Comparison of ENCODE assay signal across 22 cellular contexts in the genomic region with DNA sequence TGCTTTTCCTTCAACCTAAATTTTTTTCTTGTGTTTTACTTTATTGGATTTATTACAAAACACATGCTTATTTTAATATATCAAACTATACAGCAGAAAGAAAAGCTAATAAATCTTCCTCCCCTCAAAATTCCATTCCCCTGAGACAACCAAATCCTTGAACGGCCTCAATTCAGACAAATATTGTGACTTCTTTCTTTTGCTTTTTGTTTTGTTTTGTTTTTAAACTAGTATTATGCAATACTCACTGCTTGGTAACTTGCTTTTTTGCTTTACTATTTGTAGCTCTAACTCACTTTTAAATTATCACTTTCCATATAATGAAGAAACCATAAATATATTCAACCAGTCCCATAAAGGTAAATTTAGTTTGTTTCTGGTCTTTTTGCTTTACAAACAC. TPM values are rescaled to one million over a fixed set of nuclear protein-coding genes. Genes with fewer than 3 reads are reported as not detected.
DNase-seq lines count a peak whose midpoint lies in the region; ATAC-seq, FAIRE-seq and TF ChIP-seq lines count a peak whose summit lies in the region.
"Had no signal": no experiment of that assay in that cellular context is flagged by ENCODE, and none has a peak within 500 bp of the region (broad histone marks: within the 10 kb centered on the region; RNA-seq: fewer than 3 reads in every experiment).

No MANE protein-coding gene starts in this region.

- peaks cover 22% of the 10 kb centered on the region for H3K4me1 Mint-ChIP-seq in mesothelial cell of epicardium
- H3K4me1 Mint-ChIP-seq: endodermal cell, nephron progenitor cell had no signal

- intact Hi-C loops in lower lobe of right lung (cut with DNase I): no loop called here

- ATAC-seq in GM19455 (IDR thresholded peaks at IDR 0.05; ENCODE audit: unreplicated experiment) (no peak), GM18519 (IDR thresholded peaks at IDR 0.05; ENCODE audit: low FRiP score, unreplicated experiment) (no peak), lower lobe of right lung (no peak)

- 33% methylated on average over 1 of the region's 1 CpG for WGBS in SK-N-SH (ENCODE audit: low lambda C conversion rate)
- WGBS in H1 (ENCODE audit: extremely low coverage in 1 of 2, insufficient coverage in 1 of 2, insufficient read length in 1 of 2, insufficient replicate concordance in 2 of 2, low coverage in 1 of 2, low lambda C conversion rate in 2 of 2, missing lambda C conversion rate in 1 of 2), 2 experiments: 100% methylated on average over 1 of the region's 1 CpG; no CpG with 5 or more reads in 1 of the 2 experiments

- no peaks in the 10 kb centered on the region for H3K27me3 ChIP-seq in SK-N-SH (ENCODE audit: insufficient read depth)
- no peaks in the 10 kb centered on the region for H3K27me3 ChIP-seq in H1 (replicated peaks in 1 of 4; ENCODE audit: control insufficient read depth in 3 of 4, extremely low read depth in 1 of 4, insufficient read depth in 3 of 4, low read length in 3 of 4)
- no peaks in the 10 kb centered on the region for H3K27me3 ChIP-seq in lower lobe of right lung (ENCODE audit: low read depth)

- H4K8ac ChIP-seq in H1 (ENCODE audit: extremely low read depth, insufficient read depth, low read length): no peak overlapping the region

- no peak overlapping the region for H3K27ac ChIP-seq in SK-N-SH (ENCODE audit: low read depth in 2 of 2, low read length in 1 of 2)
- H3K27ac ChIP-seq in H1 (ENCODE audit: low read depth, low read length): no peak overlapping the region
- no peak overlapping the region for H3K27ac ChIP-seq in lower lobe of right lung
- H3K27ac ChIP-seq: GM23248 had no signal

- H3K9me2 ChIP-seq in SK-N-SH: no peaks in the 10 kb centered on the region

- POLR2A ChIA-PET in SK-N-SH (lab: Yijun Ruan, JAX): no interaction called here
- POLR2A ChIA-PET in H1 (lab: Charles Lee; ENCODE audit: partially characterized antibody): no interaction called here

- H3K14ac ChIP-seq in H1 (ENCODE audit: insufficient read length): no peak overlapping the region

- H3K56ac ChIP-seq in H1 (replicated peaks; ENCODE audit: insufficient read length, low read depth, low read length): no peak overlapping the region

- no peak overlapping the region for H3K4me3 Mint-ChIP-seq in mesothelial cell of epicardium
- H3K4me3 Mint-ChIP-seq: endodermal cell, nephron progenitor cell had no signal

- H3K18ac ChIP-seq in H1 (ENCODE audit: extremely low read depth, low read length): no peak overlapping the region

- no peaks in the 10 kb centered on the region for H3K36me3 ChIP-seq in SK-N-SH (replicated peaks in 1 of 2; ENCODE audit: control insufficient read depth in 1 of 2, insufficient read depth in 2 of 2, low read length in 1 of 2)
- H3K36me3 ChIP-seq in H1 (ENCODE audit: control insufficient read depth in 2 of 4, insufficient read depth in 4 of 4, low read length in 3 of 4): no peaks in the 10 kb centered on the region
- H3K36me3 ChIP-seq in lower lobe of right lung: no peaks in the 10 kb centered on the region

- TF ChIP-seq EP300 in SK-N-SH (IDR thresholded peaks at IDR 0.05; ENCODE audit: borderline replicate concordance in 1 of 2, low read depth in 1 of 2, low read length in 1 of 2): no peak
- no peak for TF ChIP-seq EP300 in H1 (IDR thresholded peaks at IDR 0.05; ENCODE audit: borderline replicate concordance in 1 of 2, low read depth in 2 of 2, low read length in 2 of 2)

- H3K4me1 ChIP-seq in SK-N-SH (ENCODE audit: control insufficient read depth in 1 of 2, insufficient read depth in 2 of 2, low read depth in 1 of 2, low read length in 1 of 2) (peaks cover 0 to 10% of the 10 kb centered on the region in 2 experiments; a peak in 2 of 4 replicates), H1 (replicated peaks in 1 of 4; ENCODE audit: control insufficient read depth in 3 of 4, insufficient read depth in 4 of 4, low read length in 3 of 4) (no peaks in the 10 kb centered on the region), lower lobe of right lung (no peaks in the 10 kb centered on the region)

- FAIRE-seq in H1 (lab: Jason Lieb, UNC): no peak

- no peak overlapping the region for H2BK20ac ChIP-seq in H1 (ENCODE audit: low read length)

- H3K27ac Mint-ChIP-seq in mesothelial cell of epicardium: peak overlapping the region; percentile 75
- H3K27ac Mint-ChIP-seq: endodermal cell, nephron progenitor cell had no signal

- CTCF ChIA-PET in SK-N-SH (lab: Yijun Ruan, JAX) (no interaction called here), H1 (lab: Charles Lee; ENCODE audit: partially characterized antibody) (no interaction called here)

- no peaks in the 10 kb centered on the region for H4K20me1 ChIP-seq in SK-N-SH (ENCODE audit: insufficient read depth)
- no peaks in the 10 kb centered on the region for H4K20me1 ChIP-seq in H1 (replicated peaks in 1 of 2; ENCODE audit: control insufficient read depth in 1 of 2, insufficient read depth in 2 of 2, low read length in 2 of 2)

- no peak overlapping the region for H2BK120ac ChIP-seq in H1 (replicated peaks; ENCODE audit: low read depth, low read length)

- H3K9me3 ChIP-seq in SK-N-SH (no peaks in the 10 kb centered on the region), H1 (ENCODE audit: insufficient read depth in 2 of 2, low read depth in 1 of 2, low read length in 1 of 2) (no peaks in the 10 kb centered on the region), lower lobe of right lung (no peaks in the 10 kb centered on the region)

- peak; percentile 15 for DNase-seq in ACHN
- no peak for DNase-seq in SK-N-SH
- DNase-seq in H1 (ENCODE audit: low read depth in 1 of 2, low spot score in 2 of 2): no peak
- no peak for DNase-seq in mesothelial cell of epicardium (ENCODE audit: low spot score in 2 of 2, unreplicated experiment in 2 of 2)
- no peak for DNase-seq in NCI-H345 (lab: John Stamatoyannopoulos, UW)
- DNase-seq in lower lobe of right lung: no peak
- DNase-seq: activated CD4-positive, alpha-beta T cell treated with anti-CD3 and anti-CD28 coated beads, Interleukin-2, amount 50 U/mL, for 48 hours; activated naive CD4-positive, alpha-beta T cell; aorta; DND-41; endodermal cell; foreskin melanocyte; GM23248; kidney glomerular epithelial cell; NCI-H1417; NCI-H2171 treated with DMSO at 0.1 percent for 48 hours; NCI-H748 treated with DMSO at 0.1 percent for 48 hours; nephron progenitor cell; posterior cingulate gyrus; SHP77 treated with DMSO at 0.1 percent for 48 hours had no signal

- no peak for TF ChIP-seq POLR2A in H1 (IDR thresholded peaks at IDR 0.05; ENCODE audit: control extremely low read depth in 1 of 2, low read depth in 2 of 2, low read length in 2 of 2)

- no peak overlapping the region for H2AK5ac ChIP-seq in H1 (ENCODE audit: low read depth, low read length)

- no peak overlapping the region for H2BK12ac ChIP-seq in H1 (ENCODE audit: low read depth, low read length)

- peaks cover 10% of the 10 kb centered on the region for H3F3A ChIP-seq in SK-N-SH (replicated peaks; ENCODE audit: insufficient read depth)

- H2AFZ ChIP-seq in SK-N-SH (ENCODE audit: low read depth) (peak overlapping the region; percentile 54), H1 (ENCODE audit: low read length) (no peak overlapping the region)
- H2AFZ ChIP-seq: GM23248 had no signal

- H3K23me2 ChIP-seq in H1 (ENCODE audit: low read depth, low read length): no peaks in the 10 kb centered on the region

- H2BK5ac ChIP-seq in H1 (ENCODE audit: low read depth, low read length): no peak overlapping the region

- H3K79me2 ChIP-seq in SK-N-SH (ENCODE audit: insufficient read depth): no peaks in the 10 kb centered on the region
- H3K79me2 ChIP-seq in H1 (ENCODE audit: control insufficient read depth in 1 of 2, insufficient read depth in 2 of 2, low read length in 2 of 2): 0 out of 4 replicates have a peak, but pooled peaks cover 0 to 4% of the 10 kb centered on the region in 2 experiments

- no peak overlapping the region for H3K9ac ChIP-seq in SK-N-SH
- H3K9ac ChIP-seq in H1 (replicated peaks in 1 of 4; ENCODE audit: extremely low read depth in 1 of 4, low read depth in 3 of 4, low read length in 3 of 4): no peak overlapping the region
- H3K9ac ChIP-seq: GM23248 had no signal

- peaks cover 16% of the 10 kb centered on the region for H3K9me3 Mint-ChIP-seq in mesothelial cell of epicardium

- H3K36me3 Mint-ChIP-seq in mesothelial cell of epicardium: peaks cover 19% of the 10 kb centered on the region

- H4K5ac ChIP-seq in H1 (ENCODE audit: insufficient read length, low read depth, low read length): no peak overlapping the region

- no peaks in the 10 kb centered on the region for H3K27me3 Mint-ChIP-seq in mesothelial cell of epicardium (ENCODE audit: low read depth)

- peaks cover 2% of the 10 kb centered on the region; the same call in 1 of the 2 replicates for H3K79me1 ChIP-seq in H1 (ENCODE audit: low read depth, low read length)

- H2BK15ac ChIP-seq in H1 (ENCODE audit: low read length): no peak overlapping the region

- no peak overlapping the region for H4K91ac ChIP-seq in H1 (replicated peaks; ENCODE audit: insufficient read length, low read length)

- H3K4me2 ChIP-seq in SK-N-SH (no peak overlapping the region), H1 (ENCODE audit: insufficient read depth in 1 of 2, low read depth in 2 of 2, low read length in 2 of 2) (no peak overlapping the region)

- H3K4me3 ChIP-seq in SK-N-SH (ENCODE audit: low read depth in 2 of 2, low read length in 1 of 2): no peak overlapping the region
- H3K4me3 ChIP-seq in H1 (ENCODE audit: extremely low read depth in 1 of 4, insufficient read depth in 2 of 4, low read depth in 3 of 4, low read length in 4 of 4): no peak overlapping the region
- no peak overlapping the region for H3K4me3 ChIP-seq in lower lobe of right lung
- H3K4me3 ChIP-seq: GM23248 had no signal

- no peak overlapping the region for H3K23ac ChIP-seq in H1 (ENCODE audit: insufficient read length)

- TF ChIP-seq RAD21 in SK-N-SH (IDR thresholded peaks at IDR 0.05; ENCODE audit: low read length) (no peak), H1 (IDR thresholded peaks at IDR 0.05 in 1 of 2, conservative IDR thresholded peaks at IDR 0.05 in 1 of 2; ENCODE audit: low read depth in 2 of 2, low read length in 2 of 2) (no peak)

- TF ChIP-seq CTCF in SK-N-SH (IDR thresholded peaks at IDR 0.05) (no peak), H1 (IDR thresholded peaks at IDR 0.05; ENCODE audit: control extremely low read depth in 1 of 3, insufficient read depth in 1 of 3, low read depth in 1 of 3, low read length in 3 of 3) (no peak), mesothelial cell of epicardium (IDR thresholded peaks at IDR 0.05; ENCODE audit: unreplicated experiment) (no peak), lower lobe of right lung (IDR thresholded peaks at IDR 0.05) (no peak)

- no peak overlapping the region for H3K4ac ChIP-seq in H1 (replicated peaks; ENCODE audit: insufficient read length, low read depth, low read length)

- in situ Hi-C loops in ACHN (cut with HindIII; ENCODE audit: low pct_ligation_motif_present, low pct_unique_long_range_greater_than_20kb, low sequenced_read_pairs): no loop called here

RNA-seq across cellular contexts. Expression of gene CDK1, which starts 59.4 kb away (rescaled TPM):
- polyA plus RNA-seq in SK-N-SH (2012; rRNA removed): 20.8 and 22.3 TPM in 2 replicates
- 30.9 and 34.5 TPM in 2 replicates for polyA plus RNA-seq in SK-N-SH (2012; cell fraction: cytosol; rRNA removed)
- polyA plus RNA-seq in SK-N-SH (2012; cell fraction: nucleus; rRNA removed): 9.5 and 24.2 TPM in 2 replicates
- total RNA-seq in H1 (2021; fragmentation: NEBNext Ultra II Directional; extraction: Animal tissue kit (Norgen Biotek cat#: 25700)): 98.8 and 111 TPM in 2 replicates
- polyA plus RNA-seq in H1 (2011; rRNA removed): 15.1 and 29.4 TPM in 2 replicates
- 47.5 TPM for polyA plus RNA-seq in H1 (2011; cell fraction: cytosol; rRNA removed)
- 13.0 TPM for polyA plus RNA-seq in H1 (2011; cell fraction: nucleus; rRNA removed)
- 32.5 to 64.9 TPM (median 36.1 TPM) in 4 replicates for polyA plus RNA-seq in H1 (2012, experiment 1 of 2)
- polyA plus RNA-seq in H1 (2012, experiment 2 of 2): 13.2 TPM
- polyA plus RNA-seq in H1 (2013, experiment 1 of 2): 69.2 TPM
- polyA plus RNA-seq in H1 (2013, experiment 2 of 2): 69.7 TPM
- polyA minus RNA-seq in H1 (2011; rRNA and poly(A)+ RNA removed): 18.4 and 28.0 TPM in 2 replicates
- 18.0 TPM for polyA minus RNA-seq in H1 (2011; cell fraction: cytosol; rRNA and poly(A)+ RNA removed)
- 31.8 TPM for polyA minus RNA-seq in H1 (2011; cell fraction: nucleus; rRNA and poly(A)+ RNA removed)
- 41.9 to 42.4 TPM (median 42.3 TPM) in 3 replicates for total RNA-seq in mesothelial cell of epicardium
- 4.3 TPM for total RNA-seq in lower lobe of right lung
